29 cellular contexts compared by ENCODE assay signal in the genomic region with DNA sequence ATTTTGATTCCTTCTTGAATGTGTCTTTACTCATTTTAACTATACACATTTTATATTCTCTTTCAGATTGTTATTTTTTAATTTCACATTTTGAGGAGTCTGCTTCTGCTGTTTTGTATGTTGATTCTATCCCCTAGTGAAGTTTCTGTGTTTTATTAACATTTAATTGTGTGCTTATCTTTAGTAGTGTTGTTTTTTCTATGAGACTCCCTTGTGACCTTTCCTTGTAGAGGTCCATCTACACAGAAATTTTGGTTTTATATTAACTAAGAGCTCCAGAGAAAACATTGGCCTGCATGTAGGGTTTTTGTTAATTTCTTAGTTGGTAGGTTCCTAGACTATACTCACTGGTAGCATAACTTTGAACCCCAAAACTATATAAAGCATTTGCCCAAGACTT. TPM values are rescaled to one million over a fixed set of nuclear protein-coding genes. Genes with fewer than 3 reads are reported as not detected.
"Had no signal": no experiment of that assay in that cellular context is flagged by ENCODE, and none has a peak within 500 bp of the region (broad histone marks: within the 10 kb centered on the region; RNA-seq: fewer than 3 reads in every experiment).

No MANE protein-coding gene starts in this region.

- H3K4me3 Mint-ChIP-seq: activated CD8-positive, alpha-beta memory T cell treated with anti-CD3 and anti-CD28 coated beads, Interleukin-2, amount 10 ng/mL, durations not matched to agents 7 days and 5 days; activated CD8-positive, alpha-beta T cell treated with anti-CD3 and anti-CD28 coated beads for 36 hours; activated naive CD8-positive, alpha-beta T cell; activated T-helper 17 cell treated with anti-CD3 and anti-CD28 coated beads, Interleukin-2, amount 50 U/mL, for 72 hours; dendritic cell treated with granulocyte-macrophage colony-stimulating factor and Interleukin-4, amounts not matched to agents 40 ng/mL and 50 ng/mL, for 4 days; naive thymus-derived CD4-positive, alpha-beta T cell; T-helper 1 cell treated with Interleukin-12 subunit alpha and Interleukin-12 subunit beta and Interleukin-4 antibody, amounts not matched to agents 30 μg/mL and 1 μg/mL, for 36 hours had no signal

- H3K27ac Mint-ChIP-seq: activated naive CD8-positive, alpha-beta T cell; dendritic cell treated with granulocyte-macrophage colony-stimulating factor and Interleukin-4, amounts not matched to agents 40 ng/mL and 50 ng/mL, for 4 days; T-helper 1 cell treated with Interleukin-12 subunit alpha and Interleukin-12 subunit beta and Interleukin-4 antibody, amounts not matched to agents 30 μg/mL and 1 μg/mL, for 36 hours had no signal

- H3K27me3 Mint-ChIP-seq: activated CD8-positive, alpha-beta memory T cell treated with anti-CD3 and anti-CD28 coated beads, Interleukin-2, amount 10 ng/mL, durations not matched to agents 7 days and 5 days; activated CD8-positive, alpha-beta T cell treated with anti-CD3 and anti-CD28 coated beads for 36 hours; activated naive CD8-positive, alpha-beta T cell; activated T-helper 17 cell treated with anti-CD3 and anti-CD28 coated beads, Interleukin-2, amount 50 U/mL, for 72 hours; dendritic cell treated with granulocyte-macrophage colony-stimulating factor and Interleukin-4, amounts not matched to agents 40 ng/mL and 50 ng/mL, for 4 days; naive thymus-derived CD4-positive, alpha-beta T cell had no signal

- DNase-seq: activated CD4-positive, alpha-beta T cell treated with anti-CD3 and anti-CD28 coated beads for 48 hours; activated CD4-positive, CD25-positive, alpha-beta regulatory T cell; activated CD8-positive, alpha-beta memory T cell treated with anti-CD3 and anti-CD28 coated beads, Interleukin-2, amount 10 ng/mL, durations not matched to agents 7 days and 5 days; activated CD8-positive, alpha-beta T cell treated with anti-CD3 and anti-CD28 coated beads for 36 hours; activated naive CD4-positive, alpha-beta T cell; activated T-cell treated with anti-CD3 and anti-CD28 coated beads for 4 hours; amniotic stem cell; effector CD4-positive, alpha-beta T cell; heart right ventricle; kidney; left ventricle myocardium inferior; naive thymus-derived CD4-positive, alpha-beta T cell; pancreas; small intestine; stimulated activated naive CD4-positive, alpha-beta T cell; upper lobe of left lung had no signal

- H3K27ac ChIP-seq: cardiac muscle cell, heart right ventricle, left ventricle myocardium inferior, neutrophil, thoracic aorta, upper lobe of left lung had no signal

- H3K9me3 Mint-ChIP-seq: activated CD8-positive, alpha-beta T cell treated with anti-CD3 and anti-CD28 coated beads for 36 hours; activated T-helper 17 cell treated with anti-CD3 and anti-CD28 coated beads, Interleukin-2, amount 50 U/mL, for 72 hours; dendritic cell treated with granulocyte-macrophage colony-stimulating factor and Interleukin-4, amounts not matched to agents 40 ng/mL and 50 ng/mL, for 4 days; naive thymus-derived CD4-positive, alpha-beta T cell had no signal

- FAIRE-seq: endometrium, kidney, pancreas, small intestine had no signal

- ATAC-seq: heart right ventricle; naive thymus-derived CD4-positive, alpha-beta T cell; sciatic nerve had no signal

RNA-seq across cellular contexts. Expression of a gene that starts 35.4 kb away (rescaled TPM):
- total RNA-seq: cardiac muscle cell, epithelial cell of proximal tubule, fibroblast of villous mesenchyme, kidney, left ventricle myocardium inferior, lung microvascular endothelial cell, pancreas, pulmonary artery endothelial cell, sciatic nerve had no signal

RNA-seq across cellular contexts. Expression of a gene that starts 51.2 kb away (rescaled TPM):
- total RNA-seq: activated T-helper 17 cell treated with anti-CD3 and anti-CD28 coated beads, Interleukin-2, amount 50 U/mL, for 72 hours; cardiac muscle cell; epithelial cell of proximal tubule; fibroblast of villous mesenchyme; heart right ventricle; kidney; left ventricle myocardium inferior; lung microvascular endothelial cell; pancreas; pulmonary artery endothelial cell; sciatic nerve; thoracic aorta; upper lobe of left lung had no signal
